ENCODE assay signal across 25 cellular contexts in the genomic region with DNA sequence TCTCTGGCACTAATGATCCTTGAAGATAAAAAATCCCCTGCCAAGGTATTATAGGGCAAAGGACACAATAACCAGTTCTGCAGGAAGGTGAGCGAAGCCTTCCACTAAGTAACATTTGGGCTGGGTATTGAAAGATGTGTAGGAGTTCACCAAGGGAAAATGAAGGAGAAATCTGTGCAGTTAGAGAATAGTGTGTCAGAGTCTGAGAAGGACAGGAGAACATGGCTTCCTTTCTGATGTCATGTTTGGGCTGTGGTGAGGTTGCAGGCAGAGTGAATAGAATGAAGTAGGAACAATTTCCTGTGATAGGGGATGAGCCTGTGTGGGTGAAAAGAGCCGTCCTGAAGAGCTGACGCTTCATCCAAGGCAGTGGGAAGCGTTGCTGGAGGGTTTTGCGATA. TPM values are rescaled to one million over a fixed set of nuclear protein-coding genes. Genes with fewer than 3 reads are reported as not detected.
DNase-seq lines count a peak whose midpoint lies in the region; ATAC-seq and TF ChIP-seq lines count a peak whose summit lies in the region.
"Had no signal": no experiment of that assay in that cellular context is flagged by ENCODE, and none has a peak within 500 bp of the region (broad histone marks: within the 10 kb centered on the region; RNA-seq: fewer than 3 reads in every experiment).

No MANE protein-coding gene starts in this region.

- H3K36me3 Mint-ChIP-seq in CD4-positive, CD25-positive, alpha-beta regulatory T cell: no peaks in the 10 kb centered on the region
- peaks cover 5% of the 10 kb centered on the region for H3K36me3 Mint-ChIP-seq in T-helper 17 cell (ENCODE audit: low read depth)

- DNase-seq in CD4-positive, CD25-positive, alpha-beta regulatory T cell: peak in 1 of 3 donors; percentile 24
- DNase-seq in HL-60 (ENCODE audit: low read depth in 1 of 2, low spot score in 1 of 2): no peak
- no peak for DNase-seq in T-helper 17 cell
- peak; percentile 8 for DNase-seq in sigmoid colon
- DNase-seq: activated CD4-positive, alpha-beta T cell treated with anti-CD3 and anti-CD28 coated beads for 36 hours; activated CD8-positive, alpha-beta memory T cell treated with anti-CD3 and anti-CD28 coated beads for 24 hours; activated naive CD4-positive, alpha-beta T cell; activated T-cell treated with anti-CD3 and anti-CD28 coated beads, Interleukin-2, amount 50 U/mL, for 4 hours; brain microvascular endothelial cell; effector memory CD4-positive, alpha-beta T cell; foreskin keratinocyte; heart right ventricle; NCI-H2081; NCI-H82; occipital lobe; SHP77; stimulated activated CD4-positive, alpha-beta T cell treated with anti-CD3 and anti-CD28 coated beads, Interleukin-1b, Interleukin-23, amount 100 ng/mL, for 48 hours; uterus had no signal

- H3K36me3 ChIP-seq in CD4-positive, CD25-positive, alpha-beta regulatory T cell (ENCODE audit: control insufficient read depth, insufficient read depth, low read length): no peaks in the 10 kb centered on the region
- H3K36me3 ChIP-seq in sigmoid colon: no peaks in the 10 kb centered on the region
- H3K36me3 ChIP-seq: brain microvascular endothelial cell, heart right ventricle, thoracic aorta, uterus had no signal

- intact Hi-C loops in sigmoid colon (cut with DNase I): no loop called here

- peak overlapping the region in 2 of 3 donors; percentile 15 to 92 for H3K27ac Mint-ChIP-seq in CD4-positive, CD25-positive, alpha-beta regulatory T cell
- no peak overlapping the region for H3K27ac Mint-ChIP-seq in T-helper 17 cell
- H3K27ac Mint-ChIP-seq: activated CD4-positive, alpha-beta T cell treated with anti-CD3 and anti-CD28 coated beads for 36 hours had no signal

- H3K27ac ChIP-seq in CD4-positive, CD25-positive, alpha-beta regulatory T cell (ENCODE audit: insufficient read depth, low read length, poor library complexity, severe bottlenecking): no peak overlapping the region
- H3K27ac ChIP-seq in HL-60 (replicated peaks) (peak overlapping the region; percentile 46), sigmoid colon (no peak overlapping the region)
- H3K27ac ChIP-seq: brain microvascular endothelial cell, foreskin keratinocyte, thoracic aorta, uterus had no signal

- peaks cover 8% of the 10 kb centered on the region for H3K4me1 ChIP-seq in CD4-positive, CD25-positive, alpha-beta regulatory T cell (ENCODE audit: control insufficient read depth, insufficient read depth, low read length, poor library complexity, severe bottlenecking)
- H3K4me1 ChIP-seq in sigmoid colon: no peaks in the 10 kb centered on the region
- H3K4me1 ChIP-seq: foreskin keratinocyte, uterus had no signal

- TF ChIP-seq CTCF in HL-60 (IDR thresholded peaks at IDR 0.05; ENCODE audit: insufficient read depth, low read length): no peak
- no peak for TF ChIP-seq CTCF in sigmoid colon (IDR thresholded peaks at IDR 0.05)

- no peak for TF ChIP-seq EP300 in sigmoid colon (IDR thresholded peaks at IDR 0.05)

- H3K4me3 Mint-ChIP-seq in CD4-positive, CD25-positive, alpha-beta regulatory T cell: peak overlapping the region in 1 of 4 donors; percentile 8
- H3K4me3 Mint-ChIP-seq in T-helper 17 cell: peak overlapping the region; percentile 10
- H3K4me3 Mint-ChIP-seq: activated CD4-positive, alpha-beta T cell treated with anti-CD3 and anti-CD28 coated beads for 36 hours; activated T-cell treated with anti-CD3 and anti-CD28 coated beads, Interleukin-2, amount 50 U/mL, for 4 hours had no signal

- no peaks in the 10 kb centered on the region for H3K27me3 ChIP-seq in CD4-positive, CD25-positive, alpha-beta regulatory T cell (ENCODE audit: control insufficient read depth, insufficient read depth, low read length)
- H3K27me3 ChIP-seq in HL-60 (ENCODE audit: insufficient read depth, poor library complexity, severe bottlenecking) (no peaks in the 10 kb centered on the region), sigmoid colon (no peaks in the 10 kb centered on the region)
- H3K27me3 ChIP-seq: brain microvascular endothelial cell, foreskin keratinocyte, heart right ventricle, uterus had no signal

- H3K9me3 Mint-ChIP-seq in CD4-positive, CD25-positive, alpha-beta regulatory T cell: peaks cover 0 to 2% (median 0%) of the 10 kb centered on the region in 7 donors
- H3K9me3 Mint-ChIP-seq: activated T-cell treated with anti-CD3 and anti-CD28 coated beads, Interleukin-2, amount 50 U/mL, for 4 hours had no signal

- peaks cover 11 to 15% (median 12%) of the 10 kb centered on the region in 4 donors for H3K4me1 Mint-ChIP-seq in CD4-positive, CD25-positive, alpha-beta regulatory T cell
- peaks cover 10% of the 10 kb centered on the region for H3K4me1 Mint-ChIP-seq in T-helper 17 cell

- ATAC-seq in CD4-positive, CD25-positive, alpha-beta regulatory T cell (ENCODE audit: low read depth in 2 of 2): no peak
- ATAC-seq in T-helper 17 cell (no peak), HG02623 (IDR thresholded peaks at IDR 0.05; ENCODE audit: unreplicated experiment) (no peak), HG02885 (IDR thresholded peaks at IDR 0.05; ENCODE audit: poor library complexity, unreplicated experiment) (no peak), HG03442 (IDR thresholded peaks at IDR 0.05; ENCODE audit: unreplicated experiment) (no peak)
- ATAC-seq: activated CD4-positive, alpha-beta T cell treated with anti-CD3 and anti-CD28 coated beads for 36 hours; activated T-cell treated with anti-CD3 and anti-CD28 coated beads, Interleukin-2, amount 50 U/mL, for 4 hours; foreskin keratinocyte; heart right ventricle; HepG2 had no signal

- peaks cover 4% of the 10 kb centered on the region for H3K27me3 Mint-ChIP-seq in CD4-positive, CD25-positive, alpha-beta regulatory T cell
- H3K27me3 Mint-ChIP-seq in T-helper 17 cell: peaks cover 7% of the 10 kb centered on the region

- no peaks in the 10 kb centered on the region for H3K9me3 ChIP-seq in CD4-positive, CD25-positive, alpha-beta regulatory T cell (ENCODE audit: control insufficient read depth in 2 of 2, low read length in 2 of 2)
- H3K9me3 ChIP-seq in T-helper 17 cell (ENCODE audit: control insufficient read depth, low read length, poor library complexity, severe bottlenecking): no peaks in the 10 kb centered on the region
- H3K9me3 ChIP-seq in sigmoid colon: no peaks in the 10 kb centered on the region
- H3K9me3 ChIP-seq: heart right ventricle, thoracic aorta, uterus had no signal

- H3K4me3 ChIP-seq in CD4-positive, CD25-positive, alpha-beta regulatory T cell (ENCODE audit: low read depth, low read length): peak overlapping the region; percentile 71
- no peak overlapping the region for H3K4me3 ChIP-seq in HL-60 (replicated peaks; ENCODE audit: insufficient read depth, low read length)
- H3K4me3 ChIP-seq in sigmoid colon: no peak overlapping the region
- H3K4me3 ChIP-seq: heart right ventricle, skin epidermis, thoracic aorta, uterus had no signal

- WGBS in sigmoid colon, 2 donors: 81 to 89% methylated on average over 5 of the region's 5 CpGs

- TF ChIP-seq POLR2A in sigmoid colon (IDR thresholded peaks at IDR 0.05): no peak

RNA-seq across cellular contexts. Expression of gene CIITA, which starts 24.1 kb away (rescaled TPM):
- 35.0 TPM for total RNA-seq in CD4-positive, CD25-positive, alpha-beta regulatory T cell
- polyA plus RNA-seq in CD4-positive, CD25-positive, alpha-beta regulatory T cell: 1 to 10 TPM; 1.9 to 5.5 (median 3.0) TPM
- total RNA-seq in T-helper 17 cell: 10 to 100 TPM in 1 of 2 donors, 1 to 10 TPM in 1; 9.7 to 25.3 TPM
- 10 to 100 TPM in 2 of 4 donors, 1 to 10 TPM in 2; 4.9 to 13.6 (median 11.5) TPM for total RNA-seq in sigmoid colon
- polyA plus RNA-seq in sigmoid colon: 10 to 100 TPM in 1 of 3 donors, 1 to 10 TPM in 2; 1.2 to 53.9 (median 2.4) TPM

RNA-seq across cellular contexts. Expression of gene TVP23A, which starts 34.4 kb away (rescaled TPM):
- total RNA-seq in CD4-positive, CD25-positive, alpha-beta regulatory T cell: 0.20 TPM
- not detected for polyA plus RNA-seq in CD4-positive, CD25-positive, alpha-beta regulatory T cell
- total RNA-seq in T-helper 17 cell (not detected), sigmoid colon (under 1 TPM in 3 of 4 donors, not detected in 1; 0.14 to 0.83 (median 0.71) TPM)
- under 1 TPM in 2 of 3 donors, not detected in 1; 0.46 to 0.98 TPM for polyA plus RNA-seq in sigmoid colon
- total RNA-seq: foreskin keratinocyte, HepG2, lung microvascular endothelial cell had no signal
- polyA plus RNA-seq: foreskin keratinocyte, HepG2 had no signal
